1 cellular context compared by ENCODE assay signal in genomic region chr9:137294684-137295312, GRCh38.
TF ChIP-seq lines count a peak whose summit lies in the region.

No MANE protein-coding gene starts in this region.

TF ChIP-seq in endothelial cell of umbilical vein, 7 proteins besides CTCF, POLR2A, EP300 and RAD21:
- TF ChIP-seq FOS (IDR thresholded peaks at IDR 0.05; ENCODE audit: borderline replicate concordance, insufficient read depth, low read length): no peak
- no peak for TF ChIP-seq GATA2 (IDR thresholded peaks at IDR 0.05; ENCODE audit: insufficient read depth, insufficient read length, low read depth, low read length)
- TF ChIP-seq EZH2 (IDR thresholded peaks at IDR 0.05; ENCODE audit: borderline replicate concordance, low read depth, low read length, severe bottlenecking): no peak
- peak; percentile 77 for TF ChIP-seq MAX (IDR thresholded peaks at IDR 0.05; ENCODE audit: insufficient read depth, insufficient read length)
- TF ChIP-seq POLR2AphosphoS5 (IDR thresholded peaks at IDR 0.05; ENCODE audit: insufficient read depth, low read depth, low read length): no peak
TF ChIP-seq in endothelial cell of umbilical vein: peak in this region for 1.
